Comparison of ENCODE assay signal across 21 cellular contexts in genomic region chr14:54837508-54838149, GRCh38.
"Had no signal": no experiment of that assay in that cellular context is flagged by ENCODE, and none has a peak within 500 bp of the region (broad histone marks: within the 10 kb centered on the region; RNA-seq: fewer than 3 reads in every experiment).

No MANE protein-coding gene starts in this region.

- H3K27ac Mint-ChIP-seq: nephron progenitor cell, type B pancreatic cell had no signal

- H3K36me3 ChIP-seq: left ventricle myocardium inferior, sigmoid colon, thyroid gland had no signal

- H3K27ac ChIP-seq: heart right ventricle, left ventricle myocardium inferior, neutrophil, sigmoid colon, skin epidermis, stomach, thyroid gland had no signal

- ATAC-seq: esophagus mucosa, heart right ventricle had no signal

- H3K4me1 Mint-ChIP-seq: nephron progenitor cell had no signal

- H3K4me3 ChIP-seq: heart right ventricle, left ventricle myocardium inferior, lung, sigmoid colon, skin epidermis, stomach, thyroid gland had no signal

- H3K4me3 Mint-ChIP-seq: nephron progenitor cell, type B pancreatic cell had no signal

- H3K27me3 ChIP-seq: heart right ventricle, neutrophil, sigmoid colon, stomach, thyroid gland had no signal

- DNase-seq: effector memory CD4-positive, alpha-beta T cell; heart right ventricle; islet precursor cell; left ventricle myocardium inferior; mesenchymal stem cell; midbrain; nephron progenitor cell; sigmoid colon; stimulated activated CD4-positive, alpha-beta T cell treated with anti-CD3 and anti-CD28 coated beads, Interleukin-12 subunit alpha, Interleukin-12 subunit beta, amount 100 ng/mL, for 4 hours; stimulated activated naive CD4-positive, alpha-beta T cell; stomach; substantia nigra; thyroid gland had no signal

- FAIRE-seq: endometrium, frontal cortex, urothelium cell line had no signal

- H3K27me3 Mint-ChIP-seq: type B pancreatic cell had no signal

- H3K4me1 ChIP-seq: heart right ventricle, left ventricle myocardium inferior, sigmoid colon, stomach, thyroid gland had no signal

- H3K9me3 Mint-ChIP-seq: type B pancreatic cell had no signal

- H3K9me3 ChIP-seq: heart right ventricle, left ventricle myocardium inferior, neutrophil, sigmoid colon, stomach, thyroid gland had no signal
